1 cellular context compared by ENCODE assay signal in the genomic region with DNA sequence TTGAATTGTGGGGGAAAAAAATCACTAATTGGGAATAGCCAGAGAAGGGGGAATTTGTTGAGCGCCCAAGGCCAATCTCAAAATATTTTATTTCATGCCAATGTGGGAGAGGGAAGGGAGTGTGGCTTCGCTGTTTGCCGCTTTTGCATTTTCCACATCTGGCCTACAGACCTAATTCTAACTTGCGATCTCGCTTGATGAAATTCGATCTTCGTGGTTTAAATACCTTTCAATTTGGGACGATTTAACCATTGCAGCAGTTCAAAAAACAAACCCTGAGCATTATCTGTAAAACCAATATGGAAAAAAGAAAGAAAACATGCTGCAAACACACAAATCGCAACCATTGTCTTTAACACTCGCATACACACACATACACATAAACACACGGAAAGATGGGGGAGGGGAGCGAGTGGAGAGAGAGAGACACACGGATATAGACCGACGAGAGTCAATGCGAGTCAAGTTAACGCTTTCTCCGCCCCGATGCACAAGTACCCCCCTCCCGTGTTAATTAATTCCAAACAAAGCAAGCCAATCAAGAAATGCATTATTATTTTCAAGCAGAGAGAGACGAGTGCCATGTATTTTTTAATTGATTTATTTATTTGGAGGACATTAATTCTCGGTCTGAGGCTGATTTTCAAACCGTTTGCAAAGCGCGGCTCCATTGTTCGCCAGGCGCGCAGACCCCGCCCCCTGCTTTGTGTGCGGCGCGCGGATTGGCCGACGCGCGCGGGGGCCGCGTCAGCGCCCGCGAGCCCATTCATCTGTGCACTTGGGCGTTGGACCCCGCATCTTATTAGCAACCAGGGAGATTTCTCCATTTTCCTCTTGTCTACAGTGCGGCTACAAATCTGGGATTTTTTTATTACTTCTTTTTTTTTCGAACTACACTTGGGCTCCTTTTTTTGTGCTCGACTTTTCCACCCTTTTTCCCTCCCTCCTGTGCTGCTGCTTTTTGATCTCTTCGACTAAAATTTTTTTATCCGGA.
TF ChIP-seq lines count a peak whose summit lies in the region.

A gene with protein sequence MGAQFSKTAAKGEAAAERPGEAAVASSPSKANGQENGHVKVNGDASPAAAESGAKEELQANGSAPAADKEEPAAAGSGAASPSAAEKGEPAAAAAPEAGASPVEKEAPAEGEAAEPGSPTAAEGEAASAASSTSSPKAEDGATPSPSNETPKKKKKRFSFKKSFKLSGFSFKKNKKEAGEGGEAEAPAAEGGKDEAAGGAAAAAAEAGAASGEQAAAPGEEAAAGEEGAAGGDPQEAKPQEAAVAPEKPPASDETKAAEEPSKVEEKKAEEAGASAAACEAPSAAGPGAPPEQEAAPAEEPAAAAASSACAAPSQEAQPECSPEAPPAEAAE (plus strand): TSS at position 775 of the 994 bp plus-strand sequence. CDS start 401 bp downstream, outside the sequence.

TF ChIP-seq in HEK293, 187 proteins besides CTCF, POLR2A, EP300 and RAD21 (continued from another document and continues in another):
- TF ChIP-seq, protein P1, sequence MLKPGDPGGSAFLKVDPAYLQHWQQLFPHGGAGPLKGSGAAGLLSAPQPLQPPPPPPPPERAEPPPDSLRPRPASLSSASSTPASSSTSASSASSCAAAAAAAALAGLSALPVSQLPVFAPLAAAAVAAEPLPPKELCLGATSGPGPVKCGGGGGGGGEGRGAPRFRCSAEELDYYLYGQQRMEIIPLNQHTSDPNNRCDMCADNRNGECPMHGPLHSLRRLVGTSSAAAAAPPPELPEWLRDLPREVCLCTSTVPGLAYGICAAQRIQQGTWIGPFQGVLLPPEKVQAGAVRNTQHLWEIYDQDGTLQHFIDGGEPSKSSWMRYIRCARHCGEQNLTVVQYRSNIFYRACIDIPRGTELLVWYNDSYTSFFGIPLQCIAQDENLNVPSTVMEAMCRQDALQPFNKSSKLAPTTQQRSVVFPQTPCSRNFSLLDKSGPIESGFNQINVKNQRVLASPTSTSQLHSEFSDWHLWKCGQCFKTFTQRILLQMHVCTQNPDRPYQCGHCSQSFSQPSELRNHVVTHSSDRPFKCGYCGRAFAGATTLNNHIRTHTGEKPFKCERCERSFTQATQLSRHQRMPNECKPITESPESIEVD (tag by site-specific recombination; IDR thresholded peaks at IDR 0.05): peak; percentile 70
- TF ChIP-seq ZNF324 (tag by site-specific recombination; IDR thresholded peaks at IDR 0.05) (peak; percentile 71; the same call in 1 of the 2 replicates), ZNF658 (tag by site-specific recombination; IDR thresholded peaks at IDR 0.05) (no peak), REPIN1 (tag by site-specific recombination; IDR thresholded peaks at IDR 0.05; ENCODE audit: low read depth) (peak; percentile 85; the same call in 1 of the 2 replicates), ZNF544 (tag by site-specific recombination; IDR thresholded peaks at IDR 0.05) (no peak), GLI2 (tag by site-specific recombination; IDR thresholded peaks at IDR 0.05; ENCODE audit: borderline replicate concordance, low read depth) (no peak), ZNF521 (tag by site-specific recombination; IDR thresholded peaks at IDR 0.05) (no peak), ZNF16 (tag by site-specific recombination; IDR thresholded peaks at IDR 0.05; ENCODE audit: low read depth) (no peak), EGR2 (tag by site-specific recombination; IDR thresholded peaks at IDR 0.05; ENCODE audit: low read depth) (peak; percentile 65), ZFHX2 (tag by site-specific recombination; conservative IDR thresholded peaks at IDR 0.05) (peak; percentile 43; the same call in 1 of the 2 replicates), ZNF558 (tag by site-specific recombination; IDR thresholded peaks at IDR 0.05) (0 out of 2 replicates have a peak, but pooled peaks have one; percentile 49), ZNF391 (tag by site-specific recombination; IDR thresholded peaks at IDR 0.05; ENCODE audit: borderline replicate concordance, low read depth) (peak; percentile 56; the same call in 1 of the 2 replicates), KLF10 (tag by site-specific recombination; IDR thresholded peaks at IDR 0.05) (peak; percentile 53; the same call in 1 of the 2 replicates), GFI1B (tag by site-specific recombination; IDR thresholded peaks at IDR 0.05) (peak; percentile 42; the same call in 1 of the 2 replicates), ZNF394 (tag by site-specific recombination; IDR thresholded peaks at IDR 0.05; ENCODE audit: borderline replicate concordance) (peak; percentile 47; the same call in 1 of the 2 replicates), ZNF701 (tag by site-specific recombination; IDR thresholded peaks at IDR 0.05) (no peak), KLF16 (tag by site-specific recombination; IDR thresholded peaks at IDR 0.05) (peak; percentile 59), ZFP69B (tag by site-specific recombination; IDR thresholded peaks at IDR 0.05) (no peak), MYNN (tag by site-specific recombination; IDR thresholded peaks at IDR 0.05; ENCODE audit: borderline replicate concordance) (peak; percentile 66; the same call in 1 of the 2 replicates)
- TF ChIP-seq, protein P2, sequence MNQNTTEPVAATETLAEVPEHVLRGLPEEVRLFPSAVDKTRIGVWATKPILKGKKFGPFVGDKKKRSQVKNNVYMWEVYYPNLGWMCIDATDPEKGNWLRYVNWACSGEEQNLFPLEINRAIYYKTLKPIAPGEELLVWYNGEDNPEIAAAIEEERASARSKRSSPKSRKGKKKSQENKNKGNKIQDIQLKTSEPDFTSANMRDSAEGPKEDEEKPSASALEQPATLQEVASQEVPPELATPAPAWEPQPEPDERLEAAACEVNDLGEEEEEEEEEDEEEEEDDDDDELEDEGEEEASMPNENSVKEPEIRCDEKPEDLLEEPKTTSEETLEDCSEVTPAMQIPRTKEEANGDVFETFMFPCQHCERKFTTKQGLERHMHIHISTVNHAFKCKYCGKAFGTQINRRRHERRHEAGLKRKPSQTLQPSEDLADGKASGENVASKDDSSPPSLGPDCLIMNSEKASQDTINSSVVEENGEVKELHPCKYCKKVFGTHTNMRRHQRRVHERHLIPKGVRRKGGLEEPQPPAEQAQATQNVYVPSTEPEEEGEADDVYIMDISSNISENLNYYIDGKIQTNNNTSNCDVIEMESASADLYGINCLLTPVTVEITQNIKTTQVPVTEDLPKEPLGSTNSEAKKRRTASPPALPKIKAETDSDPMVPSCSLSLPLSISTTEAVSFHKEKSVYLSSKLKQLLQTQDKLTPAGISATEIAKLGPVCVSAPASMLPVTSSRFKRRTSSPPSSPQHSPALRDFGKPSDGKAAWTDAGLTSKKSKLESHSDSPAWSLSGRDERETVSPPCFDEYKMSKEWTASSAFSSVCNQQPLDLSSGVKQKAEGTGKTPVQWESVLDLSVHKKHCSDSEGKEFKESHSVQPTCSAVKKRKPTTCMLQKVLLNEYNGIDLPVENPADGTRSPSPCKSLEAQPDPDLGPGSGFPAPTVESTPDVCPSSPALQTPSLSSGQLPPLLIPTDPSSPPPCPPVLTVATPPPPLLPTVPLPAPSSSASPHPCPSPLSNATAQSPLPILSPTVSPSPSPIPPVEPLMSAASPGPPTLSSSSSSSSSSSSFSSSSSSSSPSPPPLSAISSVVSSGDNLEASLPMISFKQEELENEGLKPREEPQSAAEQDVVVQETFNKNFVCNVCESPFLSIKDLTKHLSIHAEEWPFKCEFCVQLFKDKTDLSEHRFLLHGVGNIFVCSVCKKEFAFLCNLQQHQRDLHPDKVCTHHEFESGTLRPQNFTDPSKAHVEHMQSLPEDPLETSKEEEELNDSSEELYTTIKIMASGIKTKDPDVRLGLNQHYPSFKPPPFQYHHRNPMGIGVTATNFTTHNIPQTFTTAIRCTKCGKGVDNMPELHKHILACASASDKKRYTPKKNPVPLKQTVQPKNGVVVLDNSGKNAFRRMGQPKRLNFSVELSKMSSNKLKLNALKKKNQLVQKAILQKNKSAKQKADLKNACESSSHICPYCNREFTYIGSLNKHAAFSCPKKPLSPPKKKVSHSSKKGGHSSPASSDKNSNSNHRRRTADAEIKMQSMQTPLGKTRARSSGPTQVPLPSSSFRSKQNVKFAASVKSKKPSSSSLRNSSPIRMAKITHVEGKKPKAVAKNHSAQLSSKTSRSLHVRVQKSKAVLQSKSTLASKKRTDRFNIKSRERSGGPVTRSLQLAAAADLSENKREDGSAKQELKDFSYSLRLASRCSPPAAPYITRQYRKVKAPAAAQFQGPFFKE (tag by site-specific recombination; IDR thresholded peaks at IDR 0.05; ENCODE audit: borderline replicate concordance): no peak
- TF ChIP-seq, protein P3, sequence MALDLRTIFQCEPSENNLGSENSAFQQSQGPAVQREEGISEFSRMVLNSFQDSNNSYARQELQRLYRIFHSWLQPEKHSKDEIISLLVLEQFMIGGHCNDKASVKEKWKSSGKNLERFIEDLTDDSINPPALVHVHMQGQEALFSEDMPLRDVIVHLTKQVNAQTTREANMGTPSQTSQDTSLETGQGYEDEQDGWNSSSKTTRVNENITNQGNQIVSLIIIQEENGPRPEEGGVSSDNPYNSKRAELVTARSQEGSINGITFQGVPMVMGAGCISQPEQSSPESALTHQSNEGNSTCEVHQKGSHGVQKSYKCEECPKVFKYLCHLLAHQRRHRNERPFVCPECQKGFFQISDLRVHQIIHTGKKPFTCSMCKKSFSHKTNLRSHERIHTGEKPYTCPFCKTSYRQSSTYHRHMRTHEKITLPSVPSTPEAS (tag by site-specific recombination; IDR thresholded peaks at IDR 0.05): peak; percentile 95
- TF ChIP-seq, protein P4, sequence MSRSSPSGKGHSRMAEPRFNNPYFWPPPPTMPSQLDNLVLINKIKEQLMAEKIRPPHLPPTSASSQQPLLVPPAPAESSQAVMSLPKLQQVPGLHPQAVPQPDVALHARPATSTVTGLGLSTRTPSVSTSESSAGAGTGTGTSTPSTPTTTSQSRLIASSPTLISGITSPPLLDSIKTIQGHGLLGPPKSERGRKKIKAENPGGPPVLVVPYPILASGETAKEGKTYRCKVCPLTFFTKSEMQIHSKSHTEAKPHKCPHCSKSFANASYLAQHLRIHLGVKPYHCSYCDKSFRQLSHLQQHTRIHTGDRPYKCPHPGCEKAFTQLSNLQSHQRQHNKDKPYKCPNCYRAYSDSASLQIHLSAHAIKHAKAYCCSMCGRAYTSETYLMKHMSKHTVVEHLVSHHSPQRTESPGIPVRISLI (tag by site-specific recombination; IDR thresholded peaks at IDR 0.05): peak; percentile 91
- TF ChIP-seq, protein P5, sequence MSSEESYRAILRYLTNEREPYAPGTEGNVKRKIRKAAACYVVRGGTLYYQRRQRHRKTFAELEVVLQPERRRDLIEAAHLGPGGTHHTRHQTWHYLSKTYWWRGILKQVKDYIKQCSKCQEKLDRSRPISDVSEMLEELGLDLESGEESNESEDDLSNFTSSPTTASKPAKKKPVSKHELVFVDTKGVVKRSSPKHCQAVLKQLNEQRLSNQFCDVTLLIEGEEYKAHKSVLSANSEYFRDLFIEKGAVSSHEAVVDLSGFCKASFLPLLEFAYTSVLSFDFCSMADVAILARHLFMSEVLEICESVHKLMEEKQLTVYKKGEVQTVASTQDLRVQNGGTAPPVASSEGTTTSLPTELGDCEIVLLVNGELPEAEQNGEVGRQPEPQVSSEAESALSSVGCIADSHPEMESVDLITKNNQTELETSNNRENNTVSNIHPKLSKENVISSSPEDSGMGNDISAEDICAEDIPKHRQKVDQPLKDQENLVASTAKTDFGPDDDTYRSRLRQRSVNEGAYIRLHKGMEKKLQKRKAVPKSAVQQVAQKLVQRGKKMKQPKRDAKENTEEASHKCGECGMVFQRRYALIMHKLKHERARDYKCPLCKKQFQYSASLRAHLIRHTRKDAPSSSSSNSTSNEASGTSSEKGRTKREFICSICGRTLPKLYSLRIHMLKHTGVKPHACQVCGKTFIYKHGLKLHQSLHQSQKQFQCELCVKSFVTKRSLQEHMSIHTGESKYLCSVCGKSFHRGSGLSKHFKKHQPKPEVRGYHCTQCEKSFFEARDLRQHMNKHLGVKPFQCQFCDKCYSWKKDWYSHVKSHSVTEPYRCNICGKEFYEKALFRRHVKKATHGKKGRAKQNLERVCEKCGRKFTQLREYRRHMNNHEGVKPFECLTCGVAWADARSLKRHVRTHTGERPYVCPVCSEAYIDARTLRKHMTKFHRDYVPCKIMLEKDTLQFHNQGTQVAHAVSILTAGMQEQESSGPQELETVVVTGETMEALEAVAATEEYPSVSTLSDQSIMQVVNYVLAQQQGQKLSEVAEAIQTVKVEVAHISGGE (tag by site-specific recombination; conservative IDR thresholded peaks at IDR 0.05; ENCODE audit: low read depth): no peak
- TF ChIP-seq, protein P6, sequence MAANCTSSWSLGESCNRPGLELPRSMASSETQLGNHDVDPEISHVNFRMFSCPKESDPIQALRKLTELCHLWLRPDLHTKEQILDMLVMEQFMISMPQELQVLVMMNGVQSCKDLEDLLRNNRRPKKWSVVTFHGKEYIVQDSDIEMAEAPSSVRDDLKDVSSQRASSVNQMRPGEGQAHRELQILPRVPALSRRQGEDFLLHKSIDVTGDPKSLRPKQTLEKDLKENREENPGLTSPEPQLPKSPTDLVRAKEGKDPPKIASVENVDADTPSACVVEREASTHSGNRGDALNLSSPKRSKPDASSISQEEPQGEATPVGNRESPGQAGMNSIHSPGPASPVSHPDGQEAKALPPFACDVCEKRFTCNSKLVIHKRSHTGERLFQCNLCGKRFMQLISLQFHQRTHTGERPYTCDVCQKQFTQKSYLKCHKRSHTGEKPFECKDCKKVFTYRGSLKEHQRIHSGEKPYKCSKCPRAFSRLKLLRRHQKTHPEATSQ (tag by site-specific recombination; IDR thresholded peaks at IDR 0.05): no peak
- TF ChIP-seq, protein P7, sequence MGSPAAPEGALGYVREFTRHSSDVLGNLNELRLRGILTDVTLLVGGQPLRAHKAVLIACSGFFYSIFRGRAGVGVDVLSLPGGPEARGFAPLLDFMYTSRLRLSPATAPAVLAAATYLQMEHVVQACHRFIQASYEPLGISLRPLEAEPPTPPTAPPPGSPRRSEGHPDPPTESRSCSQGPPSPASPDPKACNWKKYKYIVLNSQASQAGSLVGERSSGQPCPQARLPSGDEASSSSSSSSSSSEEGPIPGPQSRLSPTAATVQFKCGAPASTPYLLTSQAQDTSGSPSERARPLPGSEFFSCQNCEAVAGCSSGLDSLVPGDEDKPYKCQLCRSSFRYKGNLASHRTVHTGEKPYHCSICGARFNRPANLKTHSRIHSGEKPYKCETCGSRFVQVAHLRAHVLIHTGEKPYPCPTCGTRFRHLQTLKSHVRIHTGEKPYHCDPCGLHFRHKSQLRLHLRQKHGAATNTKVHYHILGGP (tag by site-specific recombination; IDR thresholded peaks at IDR 0.05): no peak
- TF ChIP-seq, protein P8, sequence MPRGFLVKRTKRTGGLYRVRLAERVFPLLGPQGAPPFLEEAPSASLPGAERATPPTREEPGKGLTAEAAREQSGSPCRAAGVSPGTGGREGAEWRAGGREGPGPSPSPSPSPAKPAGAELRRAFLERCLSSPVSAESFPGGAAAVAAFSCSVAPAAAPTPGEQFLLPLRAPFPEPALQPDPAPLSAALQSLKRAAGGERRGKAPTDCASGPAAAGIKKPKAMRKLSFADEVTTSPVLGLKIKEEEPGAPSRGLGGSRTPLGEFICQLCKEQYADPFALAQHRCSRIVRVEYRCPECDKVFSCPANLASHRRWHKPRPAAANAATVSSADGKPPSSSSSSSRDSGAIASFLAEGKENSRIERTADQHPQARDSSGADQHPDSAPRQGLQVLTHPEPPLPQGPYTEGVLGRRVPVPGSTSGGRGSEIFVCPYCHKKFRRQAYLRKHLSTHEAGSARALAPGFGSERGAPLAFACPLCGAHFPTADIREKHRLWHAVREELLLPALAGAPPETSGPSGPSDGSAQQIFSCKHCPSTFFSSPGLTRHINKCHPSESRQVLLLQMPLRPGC (tag by site-specific recombination; IDR thresholded peaks at IDR 0.05): peak; percentile 80
